ENCODE assay signal across 16 cellular contexts in the genomic region with DNA sequence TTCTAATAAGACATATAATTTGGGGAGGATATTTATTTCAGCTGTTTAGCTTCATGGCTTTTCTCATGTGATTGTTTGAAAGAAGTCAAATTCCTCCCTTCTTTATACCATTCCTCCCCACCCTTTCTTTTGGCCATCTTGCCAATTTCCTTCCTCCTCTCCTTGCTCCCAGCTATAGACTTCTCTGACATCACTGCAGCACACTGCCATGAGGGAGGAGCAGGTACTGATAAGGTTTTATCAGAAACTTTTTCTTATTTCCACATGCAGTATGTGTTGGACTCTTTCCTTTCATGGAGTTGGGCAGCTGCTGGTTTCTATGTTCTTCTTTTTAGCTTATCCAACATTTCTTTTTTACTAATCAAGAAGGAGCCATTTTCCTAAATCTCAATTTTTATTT.
DNase-seq lines count a peak whose midpoint lies in the region; ATAC-seq and TF ChIP-seq lines count a peak whose summit lies in the region.
"Had no signal": no experiment of that assay in that cellular context is flagged by ENCODE, and none has a peak within 500 bp of the region (broad histone marks: within the 10 kb centered on the region; RNA-seq: fewer than 3 reads in every experiment).

No MANE protein-coding gene starts in this region.

- H3K36me3 ChIP-seq in mucosa of descending colon (ENCODE audit: low read depth), result no peaks in the 10 kb centered on the region
- H3K36me3 ChIP-seq: BE2C, BLaER1 had no signal

- POLR2A ChIA-PET in HEK293T (lab: Yijun Ruan, JAX), result no interaction called here

- no peaks in the 10 kb centered on the region for H3K4me1 ChIP-seq in mucosa of descending colon (ENCODE audit: low read depth)
- H3K4me1 ChIP-seq: BLaER1, Caco-2 had no signal

- ATAC-seq in mucosa of descending colon, result peak; percentile 48
- ATAC-seq: CD8-positive, alpha-beta T cell had no signal

- no peak for TF ChIP-seq CTCF in mucosa of descending colon (IDR thresholded peaks at IDR 0.05)

- no peak overlapping the region for H3K4me3 ChIP-seq in mucosa of descending colon
- H3K4me3 ChIP-seq: BLaER1 had no signal

- intact Hi-C loops in mucosa of descending colon (cut with DNase I, micrococcal nuclease), result no loop called here

- DNase-seq in OCI-M1 (lab: John Stamatoyannopoulos, UW), result peak; percentile 39
- DNase-seq in mucosa of descending colon, result no peak
- DNase-seq in cerebellum (ENCODE audit: low spot score), result no peak
- no peak for DNase-seq in HEK293T (ENCODE audit: extremely low spot score)
- no peak for DNase-seq in NCI-H1694 (lab: John Stamatoyannopoulos, UW)
- DNase-seq: 8988T; ACHN; BE2C; C1 segment of cervical spinal cord; Caco-2; Calu3; CD4-positive, CD25-positive, alpha-beta regulatory T cell; CD8-positive, alpha-beta T cell; DMS79 treated with DMSO at 0.1 percent for 48 hours; GF-D8 had no signal

- CTCF ChIA-PET in HEK293T (lab: Yijun Ruan, JAX), result no interaction called here

- no peaks in the 10 kb centered on the region for H3K9me3 ChIP-seq in mucosa of descending colon
- H3K9me3 ChIP-seq: BE2C, BLaER1, Caco-2 had no signal

TF ChIP-seq in HEK293T, 16 proteins besides CTCF, POLR2A, EP300 and RAD21:
- TF ChIP-seq CTBP1 (IDR thresholded peaks at IDR 0.05; ENCODE audit: borderline replicate concordance) (no peak), HDGF (IDR thresholded peaks at IDR 0.05; ENCODE audit: borderline replicate concordance) (no peak), SUZ12 (IDR thresholded peaks at IDR 0.05) (no peak)
TF ChIP-seq in HEK293T: peak in this region for 0.
